ENCODE assay signal across 1 cellular context in genomic region chr1:193633991-193634390, GRCh38.
TF ChIP-seq lines count a peak whose summit lies in the region.

No MANE protein-coding gene starts in this region.

TF ChIP-seq in SK-N-SH, 30 proteins besides CTCF, POLR2A, EP300 and RAD21:
- TF ChIP-seq REST (IDR thresholded peaks at IDR 0.05; ENCODE audit: low read depth, low read length) (no peak), JUND (IDR thresholded peaks at IDR 0.05) (no peak), USF1 (IDR thresholded peaks at IDR 0.05; ENCODE audit: borderline replicate concordance, low read depth) (no peak), USF2 (IDR thresholded peaks at IDR 0.05; ENCODE audit: borderline replicate concordance, low read depth, low read length) (no peak), ZBTB33 (IDR thresholded peaks at IDR 0.05; ENCODE audit: borderline replicate concordance, low read depth) (no peak), MEF2A (IDR thresholded peaks at IDR 0.05; ENCODE audit: borderline replicate concordance, low read depth) (no peak), TAF1 (IDR thresholded peaks at IDR 0.05; ENCODE audit: borderline replicate concordance, low read depth, low read length) (no peak), GATA2 (CRISPR knock-in tag; IDR thresholded peaks at IDR 0.05) (no peak), EZH2phosphoT487 (IDR thresholded peaks at IDR 0.05; ENCODE audit: borderline replicate concordance, low read depth) (no peak), MAX (IDR thresholded peaks at IDR 0.05; ENCODE audit: low read depth) (no peak), PBX3 (IDR thresholded peaks at IDR 0.05) (no peak), TEAD4 (IDR thresholded peaks at IDR 0.05; ENCODE audit: borderline replicate concordance, insufficient read depth) (no peak)
